In the genomic region with DNA sequence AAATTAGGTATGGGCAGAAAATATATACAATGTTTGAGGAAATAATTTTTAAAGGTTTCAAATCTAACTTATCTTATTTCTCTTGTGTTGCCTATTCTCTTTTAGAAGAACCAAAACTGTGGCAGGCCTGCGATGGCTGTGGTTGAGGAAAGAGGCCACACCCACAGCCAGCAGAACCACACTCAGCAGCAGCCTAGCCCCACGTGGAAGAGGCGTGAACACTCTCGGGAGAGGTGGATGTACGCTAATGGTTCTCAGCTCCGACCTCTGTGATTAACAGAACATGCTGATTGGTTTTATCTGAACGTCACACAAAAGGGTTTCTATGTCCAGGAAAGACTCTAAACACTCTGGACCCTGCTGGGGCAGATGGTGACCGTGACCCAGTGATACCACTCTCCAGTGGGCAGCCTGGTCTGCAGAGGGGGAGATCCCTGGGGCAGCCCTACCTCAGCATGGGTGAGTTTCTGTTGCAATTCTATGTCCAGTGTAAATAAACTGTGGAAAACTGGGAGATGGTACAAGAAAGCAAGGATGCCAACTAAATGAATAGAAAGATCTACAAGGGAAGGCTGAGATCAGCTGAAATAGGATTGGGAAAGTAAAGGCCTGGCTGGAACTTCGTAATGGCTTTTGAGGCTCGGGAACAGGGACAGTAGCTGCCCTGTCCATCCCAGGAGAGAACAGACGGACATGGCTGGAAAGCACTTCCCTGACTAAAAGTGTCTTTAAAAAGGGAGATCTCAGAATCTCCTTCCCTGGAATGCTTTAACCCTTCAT, we compare ENCODE assay signal across 19 cellular contexts. TPM values are rescaled to one million over a fixed set of nuclear protein-coding genes. Genes with fewer than 3 reads are reported as not detected.
DNase-seq lines count a peak whose midpoint lies in the region; ATAC-seq, FAIRE-seq and TF ChIP-seq lines count a peak whose summit lies in the region.
"Had no signal": no experiment of that assay in that cellular context is flagged by ENCODE, and none has a peak within 500 bp of the region (broad histone marks: within the 10 kb centered on the region; RNA-seq: fewer than 3 reads in every experiment).

No MANE protein-coding gene starts in this region.

- H3K4me1 Mint-ChIP-seq in glutamatergic neuron (ENCODE audit: low read depth, unreplicated experiment) = peaks cover 60% of the 10 kb centered on the region
- peaks cover 44% of the 10 kb centered on the region for H3K4me1 Mint-ChIP-seq in type B pancreatic cell (ENCODE audit: unreplicated experiment)
- H3K4me1 Mint-ChIP-seq: activated CD4-positive, alpha-beta T cell treated with anti-CD3 and anti-CD28 coated beads, Interleukin-2, amount 10 ng/mL, durations not matched to agents 24 days and 14 days; CD14-positive monocyte had no signal

- peak overlapping the region; percentile 96 for H3K27ac Mint-ChIP-seq in glutamatergic neuron (ENCODE audit: unreplicated experiment)
- peak overlapping the region; percentile 21 for H3K27ac Mint-ChIP-seq in type B pancreatic cell
- H3K27ac Mint-ChIP-seq: activated CD4-positive, alpha-beta T cell treated with anti-CD3 and anti-CD28 coated beads, Interleukin-2, amount 10 ng/mL, durations not matched to agents 24 days and 14 days; CD14-positive monocyte had no signal

- H3K4me3 Mint-ChIP-seq in glutamatergic neuron (ENCODE audit: unreplicated experiment) (peak overlapping the region; percentile 81), type B pancreatic cell (peak overlapping the region; percentile 10)
- H3K4me3 Mint-ChIP-seq: activated CD4-positive, alpha-beta T cell treated with anti-CD3 and anti-CD28 coated beads, Interleukin-2, amount 10 ng/mL, durations not matched to agents 24 days and 14 days; CD14-positive monocyte had no signal

- ATAC-seq in left ventricle myocardium superior = peak; percentile 10
- no peak for ATAC-seq in heart left ventricle
- peak in 2 of 4 donors; percentile 23 to 41 for ATAC-seq in pancreas

- H3K27me3 Mint-ChIP-seq in glutamatergic neuron (ENCODE audit: unreplicated experiment) (peaks cover 14% of the 10 kb centered on the region), type B pancreatic cell (no peaks in the 10 kb centered on the region)
- H3K27me3 Mint-ChIP-seq: activated CD4-positive, alpha-beta T cell treated with anti-CD3 and anti-CD28 coated beads, Interleukin-2, amount 10 ng/mL, durations not matched to agents 24 days and 14 days had no signal

- DNase-seq in left ventricle myocardium superior (no peak), heart left ventricle (no peak), glutamatergic neuron (peak; percentile 74), pancreas (no peak), type B pancreatic cell (ENCODE audit: extremely low spot score, unreplicated experiment) (peak; percentile 40), RPMI8226 (no peak), activated gamma-delta T cell treated with Interleukin-2 at 50 U/mL for 16 hours (no peak)
- no peak for DNase-seq in stimulated activated CD4-positive, alpha-beta T cell treated with anti-CD3 and anti-CD28 coated beads, Interleukin-15, amount 100 ng/mL, for 24 hours
- DNase-seq: activated CD4-positive, alpha-beta T cell treated with anti-CD3 and anti-CD28 coated beads, Interleukin-2, amount 10 ng/mL, durations not matched to agents 24 days and 14 days; activated CD8-positive, alpha-beta memory T cell treated with anti-CD3 and anti-CD28 coated beads, Interleukin-2, amount 50 U/mL, for 48 hours; activated gamma-delta T cell; amniotic stem cell; kidney glomerular epithelial cell; NCI-H1048 had no signal

- peaks cover 3 to 73% (median 30%) of the 10 kb centered on the region in 12 donors for H3K4me1 ChIP-seq in heart left ventricle
- H3K4me1 ChIP-seq in pancreas = peaks cover 20 to 44% (median 29%) of the 10 kb centered on the region in 3 donors
- H3K4me1 ChIP-seq: parathyroid adenoma had no signal

- H3K27me3 ChIP-seq in heart left ventricle = no peaks in the 10 kb centered on the region
- H3K27me3 ChIP-seq in pancreas = no peaks in the 10 kb centered on the region
- H3K27me3 ChIP-seq: upper lobe of right lung had no signal

- no peak for FAIRE-seq in pancreas (lab: Jason Lieb, UNC)
- FAIRE-seq: TTC549 had no signal

- TF ChIP-seq CTCF in heart left ventricle (IDR thresholded peaks at IDR 0.05) (no peak), glutamatergic neuron (IDR thresholded peaks at IDR 0.05; ENCODE audit: partially characterized antibody, unreplicated experiment) (no peak), pancreas (IDR thresholded peaks at IDR 0.05) (no peak), type B pancreatic cell (conservative IDR thresholded peaks at IDR 0.05) (no peak)

- intact Hi-C loops in left ventricle myocardium superior (cut with micrococcal nuclease) = no loop called here
- intact Hi-C loops in heart left ventricle (cut with DNase I) = loop anchor here in 1 of 10 donors (5.0 kb wide), 1 partner anchor 51 kb away; no protein-coding TSS in a partner anchor
- intact Hi-C loops in pancreas (cut with DNase I) = loop anchor here in 1 of 3 donors (10.0 kb wide), 1 partner anchor 148 kb away; no protein-coding TSS in a partner anchor

- H3K9me3 ChIP-seq in heart left ventricle = no peaks in the 10 kb centered on the region
- H3K9me3 ChIP-seq in pancreas = no peaks in the 10 kb centered on the region
- H3K9me3 ChIP-seq: upper lobe of right lung had no signal

- H3K27ac ChIP-seq in heart left ventricle (peak overlapping the region in 2 of 12 donors; percentile 81 to 87), pancreas (peak overlapping the region; percentile 36 to 78 (median 58))
- H3K27ac ChIP-seq: parathyroid adenoma, RWPE1, upper lobe of right lung had no signal

- H3K36me3 ChIP-seq in heart left ventricle (no peaks in the 10 kb centered on the region), pancreas (no peaks in the 10 kb centered on the region)
- H3K36me3 ChIP-seq: upper lobe of right lung had no signal

- peaks cover 16% of the 10 kb centered on the region for H3K9me3 Mint-ChIP-seq in glutamatergic neuron (ENCODE audit: unreplicated experiment)
- no peaks in the 10 kb centered on the region for H3K9me3 Mint-ChIP-seq in type B pancreatic cell
- H3K9me3 Mint-ChIP-seq: activated CD4-positive, alpha-beta T cell treated with anti-CD3 and anti-CD28 coated beads, Interleukin-2, amount 10 ng/mL, durations not matched to agents 24 days and 14 days had no signal

- 66 to 71% (median 68%) methylated on average over 11 of the region's 11 CpGs for WGBS in heart left ventricle, 4 donors
- 70 to 72% methylated on average over 11 of the region's 11 CpGs for WGBS in pancreas, 2 donors

- no peaks in the 10 kb centered on the region for H3K36me3 Mint-ChIP-seq in glutamatergic neuron (ENCODE audit: unreplicated experiment)
- H3K36me3 Mint-ChIP-seq in type B pancreatic cell = no peaks in the 10 kb centered on the region
- H3K36me3 Mint-ChIP-seq: CD14-positive monocyte had no signal

- TF ChIP-seq POLR2A in heart left ventricle (IDR thresholded peaks at IDR 0.05) = no peak

- H3K4me3 ChIP-seq in heart left ventricle (no peak overlapping the region), pancreas (no peak overlapping the region)
- H3K4me3 ChIP-seq: upper lobe of right lung had no signal

RNA-seq across cellular contexts. Expression of a gene that starts 26.6 kb away (rescaled TPM):
- 32.6 TPM for total RNA-seq in left ventricle myocardium superior
- total RNA-seq in heart left ventricle = 10 to 100 TPM; 23.2 to 43.1 (median 30.3) TPM
- polyA plus RNA-seq in heart left ventricle = 10 to 100 TPM in 1 of 2 donors, 1 to 10 TPM in 1; 7.4 to 18.4 TPM
- total RNA-seq in glutamatergic neuron (ENCODE audit: unreplicated experiment) = 52.6 TPM
- 10 to 100 TPM in 1 of 6 donors, 1 to 10 TPM in 5; 6.8 to 11.8 (median 7.6) TPM for total RNA-seq in pancreas
- polyA plus RNA-seq in pancreas = 1 to 10 TPM; 4.3 to 5.5 TPM
- total RNA-seq in type B pancreatic cell (ENCODE audit: low replicate concordance) = 22.6 and 23.1 TPM in 2 replicates
- polyA plus RNA-seq: CD14-positive monocyte had no signal

Comparison
In these comparisons a context has a peak if more than half of its experiments do, and no peak if none do; other contexts are left out.
1. DNase-seq: peak in glutamatergic neuron (single experiment) and type B pancreatic cell (single experiment); none in left ventricle myocardium superior (single experiment), heart left ventricle (0 of 5), pancreas (0 of 6), RPMI8226 (single experiment), activated gamma-delta T cell treated with Interleukin-2 at 50 U/mL for 16 hours (single experiment) and stimulated activated CD4-positive, alpha-beta T cell treated with anti-CD3 and anti-CD28 coated beads, Interleukin-15, amount 100 ng/mL, for 24 hours (single experiment).